In the genomic region with DNA sequence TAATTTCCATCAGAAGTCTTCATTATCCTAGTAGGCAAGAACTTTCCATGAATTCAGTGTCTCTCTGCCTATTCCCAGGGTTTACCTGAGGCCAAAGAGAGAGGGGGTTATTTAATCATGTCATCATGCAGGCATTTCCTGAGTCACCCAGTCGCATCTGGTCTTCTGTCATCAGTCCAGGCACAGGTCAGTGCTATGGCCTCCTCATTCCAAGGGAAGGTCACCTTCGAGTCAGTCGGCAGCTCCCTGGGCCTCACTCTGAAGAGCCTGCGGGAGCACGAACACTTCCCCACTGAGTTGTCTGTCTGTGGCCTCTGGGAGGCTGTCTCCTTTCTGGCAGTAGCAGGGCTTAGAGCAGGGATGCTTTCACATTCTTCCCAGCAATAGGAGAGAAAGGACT, we compare ENCODE assay signal across 1 cellular context.
TF ChIP-seq lines count a peak whose summit lies in the region.

No MANE protein-coding gene starts in this region.

TF ChIP-seq in SK-N-SH, 30 proteins besides CTCF, POLR2A, EP300 and RAD21 (continued from another document):
- TF ChIP-seq, protein P1, sequence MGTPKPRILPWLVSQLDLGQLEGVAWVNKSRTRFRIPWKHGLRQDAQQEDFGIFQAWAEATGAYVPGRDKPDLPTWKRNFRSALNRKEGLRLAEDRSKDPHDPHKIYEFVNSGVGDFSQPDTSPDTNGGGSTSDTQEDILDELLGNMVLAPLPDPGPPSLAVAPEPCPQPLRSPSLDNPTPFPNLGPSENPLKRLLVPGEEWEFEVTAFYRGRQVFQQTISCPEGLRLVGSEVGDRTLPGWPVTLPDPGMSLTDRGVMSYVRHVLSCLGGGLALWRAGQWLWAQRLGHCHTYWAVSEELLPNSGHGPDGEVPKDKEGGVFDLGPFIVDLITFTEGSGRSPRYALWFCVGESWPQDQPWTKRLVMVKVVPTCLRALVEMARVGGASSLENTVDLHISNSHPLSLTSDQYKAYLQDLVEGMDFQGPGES (IDR thresholded peaks at IDR 0.05; ENCODE audit: low read depth, low read length): no peak
- TF ChIP-seq FOXM1 (IDR thresholded peaks at IDR 0.05; ENCODE audit: low read depth) (no peak), YY1 (IDR thresholded peaks at IDR 0.05; ENCODE audit: low read depth) (no peak), USF1 (IDR thresholded peaks at IDR 0.05; ENCODE audit: borderline replicate concordance, low read depth) (no peak), TEAD4 (IDR thresholded peaks at IDR 0.05; ENCODE audit: borderline replicate concordance, insufficient read depth) (0 out of 2 replicates have a peak, but pooled peaks have one; percentile 49), CHD2 (IDR thresholded peaks at IDR 0.05; ENCODE audit: low read length, partially characterized antibody) (no peak), GABPA (IDR thresholded peaks at IDR 0.05; ENCODE audit: low read depth) (no peak), JUND (IDR thresholded peaks at IDR 0.05) (peak; percentile 65), GATA2 (CRISPR knock-in tag; IDR thresholded peaks at IDR 0.05) (no peak), MEF2A (IDR thresholded peaks at IDR 0.05; ENCODE audit: borderline replicate concordance, low read depth) (no peak), EZH2phosphoT487 (IDR thresholded peaks at IDR 0.05; ENCODE audit: borderline replicate concordance, low read depth) (no peak), NRF1 (IDR thresholded peaks at IDR 0.05; ENCODE audit: low read depth, low read length) (no peak), ELF1 (IDR thresholded peaks at IDR 0.05) (no peak), SMC3 (IDR thresholded peaks at IDR 0.05; ENCODE audit: low read depth, low read length) (no peak), RFX5 (IDR thresholded peaks at IDR 0.05; ENCODE audit: low read length) (no peak), RXRA (IDR thresholded peaks at IDR 0.05; ENCODE audit: borderline replicate concordance, low read depth) (peak; percentile 96), TCF12 (IDR thresholded peaks at IDR 0.05) (peak; percentile 88), MAX (IDR thresholded peaks at IDR 0.05; ENCODE audit: low read depth) (no peak), TAF1 (IDR thresholded peaks at IDR 0.05; ENCODE audit: borderline replicate concordance, low read depth, low read length) (no peak), SIN3A (IDR thresholded peaks at IDR 0.05; ENCODE audit: borderline replicate concordance, low read depth, low read length) (no peak)
- TF ChIP-seq, protein P2, sequence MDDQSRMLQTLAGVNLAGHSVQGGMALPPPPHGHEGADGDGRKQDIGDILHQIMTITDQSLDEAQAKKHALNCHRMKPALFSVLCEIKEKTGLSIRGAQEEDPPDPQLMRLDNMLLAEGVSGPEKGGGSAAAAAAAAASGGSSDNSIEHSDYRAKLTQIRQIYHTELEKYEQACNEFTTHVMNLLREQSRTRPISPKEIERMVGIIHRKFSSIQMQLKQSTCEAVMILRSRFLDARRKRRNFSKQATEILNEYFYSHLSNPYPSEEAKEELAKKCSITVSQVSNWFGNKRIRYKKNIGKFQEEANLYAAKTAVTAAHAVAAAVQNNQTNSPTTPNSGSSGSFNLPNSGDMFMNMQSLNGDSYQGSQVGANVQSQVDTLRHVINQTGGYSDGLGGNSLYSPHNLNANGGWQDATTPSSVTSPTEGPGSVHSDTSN (IDR thresholded peaks at IDR 0.05): peak; percentile 49
- TF ChIP-seq, protein P3, sequence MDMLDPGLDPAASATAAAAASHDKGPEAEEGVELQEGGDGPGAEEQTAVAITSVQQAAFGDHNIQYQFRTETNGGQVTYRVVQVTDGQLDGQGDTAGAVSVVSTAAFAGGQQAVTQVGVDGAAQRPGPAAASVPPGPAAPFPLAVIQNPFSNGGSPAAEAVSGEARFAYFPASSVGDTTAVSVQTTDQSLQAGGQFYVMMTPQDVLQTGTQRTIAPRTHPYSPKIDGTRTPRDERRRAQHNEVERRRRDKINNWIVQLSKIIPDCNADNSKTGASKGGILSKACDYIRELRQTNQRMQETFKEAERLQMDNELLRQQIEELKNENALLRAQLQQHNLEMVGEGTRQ (IDR thresholded peaks at IDR 0.05; ENCODE audit: borderline replicate concordance, low read depth, low read length): no peak
- TF ChIP-seq, protein P4, sequence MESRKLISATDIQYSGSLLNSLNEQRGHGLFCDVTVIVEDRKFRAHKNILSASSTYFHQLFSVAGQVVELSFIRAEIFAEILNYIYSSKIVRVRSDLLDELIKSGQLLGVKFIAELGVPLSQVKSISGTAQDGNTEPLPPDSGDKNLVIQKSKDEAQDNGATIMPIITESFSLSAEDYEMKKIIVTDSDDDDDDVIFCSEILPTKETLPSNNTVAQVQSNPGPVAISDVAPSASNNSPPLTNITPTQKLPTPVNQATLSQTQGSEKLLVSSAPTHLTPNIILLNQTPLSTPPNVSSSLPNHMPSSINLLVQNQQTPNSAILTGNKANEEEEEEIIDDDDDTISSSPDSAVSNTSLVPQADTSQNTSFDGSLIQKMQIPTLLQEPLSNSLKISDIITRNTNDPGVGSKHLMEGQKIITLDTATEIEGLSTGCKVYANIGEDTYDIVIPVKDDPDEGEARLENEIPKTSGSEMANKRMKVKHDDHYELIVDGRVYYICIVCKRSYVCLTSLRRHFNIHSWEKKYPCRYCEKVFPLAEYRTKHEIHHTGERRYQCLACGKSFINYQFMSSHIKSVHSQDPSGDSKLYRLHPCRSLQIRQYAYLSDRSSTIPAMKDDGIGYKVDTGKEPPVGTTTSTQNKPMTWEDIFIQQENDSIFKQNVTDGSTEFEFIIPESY (IDR thresholded peaks at IDR 0.05; ENCODE audit: borderline replicate concordance, low read depth): no peak
- TF ChIP-seq, protein P5, sequence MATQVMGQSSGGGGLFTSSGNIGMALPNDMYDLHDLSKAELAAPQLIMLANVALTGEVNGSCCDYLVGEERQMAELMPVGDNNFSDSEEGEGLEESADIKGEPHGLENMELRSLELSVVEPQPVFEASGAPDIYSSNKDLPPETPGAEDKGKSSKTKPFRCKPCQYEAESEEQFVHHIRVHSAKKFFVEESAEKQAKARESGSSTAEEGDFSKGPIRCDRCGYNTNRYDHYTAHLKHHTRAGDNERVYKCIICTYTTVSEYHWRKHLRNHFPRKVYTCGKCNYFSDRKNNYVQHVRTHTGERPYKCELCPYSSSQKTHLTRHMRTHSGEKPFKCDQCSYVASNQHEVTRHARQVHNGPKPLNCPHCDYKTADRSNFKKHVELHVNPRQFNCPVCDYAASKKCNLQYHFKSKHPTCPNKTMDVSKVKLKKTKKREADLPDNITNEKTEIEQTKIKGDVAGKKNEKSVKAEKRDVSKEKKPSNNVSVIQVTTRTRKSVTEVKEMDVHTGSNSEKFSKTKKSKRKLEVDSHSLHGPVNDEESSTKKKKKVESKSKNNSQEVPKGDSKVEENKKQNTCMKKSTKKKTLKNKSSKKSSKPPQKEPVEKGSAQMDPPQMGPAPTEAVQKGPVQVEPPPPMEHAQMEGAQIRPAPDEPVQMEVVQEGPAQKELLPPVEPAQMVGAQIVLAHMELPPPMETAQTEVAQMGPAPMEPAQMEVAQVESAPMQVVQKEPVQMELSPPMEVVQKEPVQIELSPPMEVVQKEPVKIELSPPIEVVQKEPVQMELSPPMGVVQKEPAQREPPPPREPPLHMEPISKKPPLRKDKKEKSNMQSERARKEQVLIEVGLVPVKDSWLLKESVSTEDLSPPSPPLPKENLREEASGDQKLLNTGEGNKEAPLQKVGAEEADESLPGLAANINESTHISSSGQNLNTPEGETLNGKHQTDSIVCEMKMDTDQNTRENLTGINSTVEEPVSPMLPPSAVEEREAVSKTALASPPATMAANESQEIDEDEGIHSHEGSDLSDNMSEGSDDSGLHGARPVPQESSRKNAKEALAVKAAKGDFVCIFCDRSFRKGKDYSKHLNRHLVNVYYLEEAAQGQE (IDR thresholded peaks at IDR 0.05; ENCODE audit: low read depth, low read length): 0 out of 2 replicates have a peak, but pooled peaks have one; percentile 32
